1 cellular context compared by ENCODE assay signal in genomic region chr5:99032234-99033013, GRCh38.
TF ChIP-seq lines count a peak whose summit lies in the region.

No MANE protein-coding gene starts in this region.

TF ChIP-seq in GM23338, 12 proteins besides CTCF, POLR2A, EP300 and RAD21 (continued from another document):
- no peak for TF ChIP-seq REST (IDR thresholded peaks at IDR 0.05; ENCODE audit: unreplicated experiment)
- TF ChIP-seq NANOG (IDR thresholded peaks at IDR 0.05; ENCODE audit: borderline replicate concordance), result no peak
- TF ChIP-seq CREB1 (CRISPR knock-in tag; IDR thresholded peaks at IDR 0.05; ENCODE audit: low read depth), result no peak
- no peak for TF ChIP-seq ZNF331 (CRISPR knock-in tag; IDR thresholded peaks at IDR 0.05; ENCODE audit: low read depth)
- TF ChIP-seq POLR2AphosphoS5 (IDR thresholded peaks at IDR 0.05; ENCODE audit: low read depth), result no peak
TF ChIP-seq in GM23338: peak in this region for 0.
